18 cellular contexts compared by ENCODE assay signal in the genomic region with DNA sequence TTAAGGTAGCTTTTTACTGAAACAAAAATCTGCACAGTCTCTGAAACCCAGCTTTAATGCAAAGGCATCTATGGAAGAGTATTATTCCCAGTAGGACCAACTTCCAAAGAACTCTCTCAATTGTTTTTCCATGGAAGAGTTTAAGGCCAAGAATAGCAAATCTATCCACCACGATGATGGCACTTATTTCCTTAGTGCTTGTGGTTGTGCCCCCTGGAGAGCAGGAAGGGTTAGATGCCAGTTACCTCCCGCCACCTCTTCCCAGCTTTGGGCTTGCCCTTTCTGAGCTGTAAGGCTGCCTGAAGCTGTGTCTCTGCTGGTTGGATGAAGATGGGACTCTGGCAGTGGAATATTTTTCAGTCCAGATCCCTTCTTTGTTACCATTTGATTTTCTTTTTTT.
"Had no signal": no experiment of that assay in that cellular context is flagged by ENCODE, and none has a peak within 500 bp of the region (broad histone marks: within the 10 kb centered on the region; RNA-seq: fewer than 3 reads in every experiment).

No MANE protein-coding gene starts in this region.

- H3K27ac Mint-ChIP-seq: activated B cell treated with CpG ODN at 0.5 μM for 24 hours; activated CD8-positive, alpha-beta T cell treated with anti-CD3 and anti-CD28 coated beads for 36 hours; activated naive CD8-positive, alpha-beta T cell treated with anti-CD3 and anti-CD28 coated beads for 36 hours; dendritic cell treated with granulocyte-macrophage colony-stimulating factor and Interleukin-4, amounts not matched to agents 40 ng/mL and 50 ng/mL, for 4 days; stimulated activated naive CD8-positive, alpha-beta T cell treated with anti-CD3 and anti-CD28 coated beads, Interleukin-15, amount 100 ng/mL, for 72 hours; type B pancreatic cell had no signal

- H3K4me1 ChIP-seq: breast epithelium had no signal

- H3K27me3 Mint-ChIP-seq: activated naive CD8-positive, alpha-beta T cell treated with anti-CD3 and anti-CD28 coated beads for 36 hours; effector memory CD8-positive, alpha-beta T cell; stimulated activated naive CD8-positive, alpha-beta T cell treated with anti-CD3 and anti-CD28 coated beads, Interleukin-15, amount 100 ng/mL, for 72 hours; type B pancreatic cell had no signal

- H3K4me3 ChIP-seq: breast epithelium, heart left ventricle, lung, sigmoid colon, spleen had no signal

- H3K36me3 ChIP-seq: breast epithelium, heart left ventricle, sigmoid colon, spleen had no signal

- H3K27ac ChIP-seq: breast epithelium, heart left ventricle, sigmoid colon, spleen had no signal

- H3K9me3 Mint-ChIP-seq: activated B cell treated with CpG ODN at 0.5 μM for 24 hours; activated CD8-positive, alpha-beta T cell treated with anti-CD3 and anti-CD28 coated beads for 36 hours; activated naive CD8-positive, alpha-beta T cell treated with anti-CD3 and anti-CD28 coated beads for 36 hours; dendritic cell treated with granulocyte-macrophage colony-stimulating factor and Interleukin-4, amounts not matched to agents 40 ng/mL and 50 ng/mL, for 4 days; effector memory CD8-positive, alpha-beta T cell; stimulated activated naive CD8-positive, alpha-beta T cell treated with anti-CD3 and anti-CD28 coated beads, Interleukin-15, amount 100 ng/mL, for 72 hours; type B pancreatic cell had no signal

- DNase-seq: activated B cell treated with CpG ODN at 0.5 μM for 24 hours; activated CD4-positive, alpha-beta T cell treated with anti-CD3 and anti-CD28 coated beads for 48 hours; activated CD8-positive, alpha-beta memory T cell treated with anti-CD3 and anti-CD28 coated beads, Interleukin-2, amount 50 U/mL, for 4 hours; activated CD8-positive, alpha-beta T cell treated with anti-CD3 and anti-CD28 coated beads for 36 hours; activated gamma-delta T cell treated with Interleukin-2 at 50 U/mL for 16 hours; activated naive CD8-positive, alpha-beta T cell treated with anti-CD3 and anti-CD28 coated beads for 36 hours; activated T-cell treated with anti-CD3 and anti-CD28 coated beads, Interleukin-2, amount 50 U/mL, for 48 hours; amygdala; effector memory CD8-positive, alpha-beta T cell; heart left ventricle; midbrain; sigmoid colon; spleen; stimulated activated naive CD8-positive, alpha-beta T cell treated with anti-CD3 and anti-CD28 coated beads, Interleukin-15, amount 100 ng/mL, for 72 hours had no signal

- H3K9me3 ChIP-seq: breast epithelium, heart left ventricle, sigmoid colon, spleen had no signal

- ATAC-seq: activated CD8-positive, alpha-beta T cell treated with anti-CD3 and anti-CD28 coated beads for 36 hours; heart left ventricle; stimulated activated naive CD8-positive, alpha-beta T cell treated with anti-CD3 and anti-CD28 coated beads, Interleukin-15, amount 100 ng/mL, for 72 hours had no signal

- H3K4me1 Mint-ChIP-seq: activated B cell treated with CpG ODN at 0.5 μM for 24 hours had no signal

- H3K27me3 ChIP-seq: breast epithelium, heart left ventricle, sigmoid colon had no signal

- H3K4me3 Mint-ChIP-seq: activated B cell treated with CpG ODN at 0.5 μM for 24 hours; activated CD8-positive, alpha-beta T cell treated with anti-CD3 and anti-CD28 coated beads for 36 hours; activated naive CD8-positive, alpha-beta T cell treated with anti-CD3 and anti-CD28 coated beads for 36 hours; dendritic cell treated with granulocyte-macrophage colony-stimulating factor and Interleukin-4, amounts not matched to agents 40 ng/mL and 50 ng/mL, for 4 days; effector memory CD8-positive, alpha-beta T cell; stimulated activated naive CD8-positive, alpha-beta T cell treated with anti-CD3 and anti-CD28 coated beads, Interleukin-15, amount 100 ng/mL, for 72 hours; type B pancreatic cell had no signal

- H3K36me3 Mint-ChIP-seq: activated naive CD8-positive, alpha-beta T cell treated with anti-CD3 and anti-CD28 coated beads for 36 hours; type B pancreatic cell had no signal
